16 cellular contexts compared by ENCODE assay signal in genomic region chr2:4679391-4679790, GRCh38.
"Had no signal": no experiment of that assay in that cellular context is flagged by ENCODE, and none has a peak within 500 bp of the region (broad histone marks: within the 10 kb centered on the region; RNA-seq: fewer than 3 reads in every experiment).

No MANE protein-coding gene starts in this region.

- H3K4me3 Mint-ChIP-seq: dendritic cell treated with granulocyte-macrophage colony-stimulating factor and Interleukin-4, amounts not matched to agents 40 ng/mL and 50 ng/mL, for 4 days; naive thymus-derived CD8-positive, alpha-beta T cell had no signal

- FAIRE-seq: colon, small intestine had no signal

- H3K27me3 ChIP-seq: foreskin keratinocyte, upper lobe of left lung had no signal

- DNase-seq: cerebellar nuclear complex; erythroblast; foreskin keratinocyte; head of caudate nucleus; hippocampal formation; left colon; left ventricle myocardium superior; naive thymus-derived CD8-positive, alpha-beta T cell; posterior cingulate gyrus; small intestine; stimulated activated CD4-positive, alpha-beta T cell treated with anti-CD3 and anti-CD28 coated beads, Interleukin-12 subunit alpha, Interleukin-12 subunit beta, amount 100 ng/mL, for 4 hours; stimulated activated naive CD4-positive, alpha-beta T cell treated with Interleukin-2 at 50 U/mL for 16 hours; upper lobe of left lung had no signal

- H3K27me3 Mint-ChIP-seq: dendritic cell treated with granulocyte-macrophage colony-stimulating factor and Interleukin-4, amounts not matched to agents 40 ng/mL and 50 ng/mL, for 4 days; naive thymus-derived CD8-positive, alpha-beta T cell had no signal

- H3K36me3 Mint-ChIP-seq: naive thymus-derived CD8-positive, alpha-beta T cell had no signal

- H3K27ac ChIP-seq: foreskin keratinocyte, upper lobe of left lung had no signal

- H3K4me1 Mint-ChIP-seq: naive thymus-derived CD8-positive, alpha-beta T cell had no signal

- H3K4me3 ChIP-seq: lung, upper lobe of left lung had no signal

- H3K27ac Mint-ChIP-seq: dendritic cell treated with granulocyte-macrophage colony-stimulating factor and Interleukin-4, amounts not matched to agents 40 ng/mL and 50 ng/mL, for 4 days; naive thymus-derived CD8-positive, alpha-beta T cell had no signal

- H3K4me1 ChIP-seq: foreskin keratinocyte, upper lobe of left lung had no signal

- ATAC-seq: foreskin keratinocyte; left colon; left ventricle myocardium superior; naive thymus-derived CD8-positive, alpha-beta T cell had no signal

- H3K36me3 ChIP-seq: upper lobe of left lung had no signal
